ENCODE assay signal across 6 cellular contexts in the genomic region with DNA sequence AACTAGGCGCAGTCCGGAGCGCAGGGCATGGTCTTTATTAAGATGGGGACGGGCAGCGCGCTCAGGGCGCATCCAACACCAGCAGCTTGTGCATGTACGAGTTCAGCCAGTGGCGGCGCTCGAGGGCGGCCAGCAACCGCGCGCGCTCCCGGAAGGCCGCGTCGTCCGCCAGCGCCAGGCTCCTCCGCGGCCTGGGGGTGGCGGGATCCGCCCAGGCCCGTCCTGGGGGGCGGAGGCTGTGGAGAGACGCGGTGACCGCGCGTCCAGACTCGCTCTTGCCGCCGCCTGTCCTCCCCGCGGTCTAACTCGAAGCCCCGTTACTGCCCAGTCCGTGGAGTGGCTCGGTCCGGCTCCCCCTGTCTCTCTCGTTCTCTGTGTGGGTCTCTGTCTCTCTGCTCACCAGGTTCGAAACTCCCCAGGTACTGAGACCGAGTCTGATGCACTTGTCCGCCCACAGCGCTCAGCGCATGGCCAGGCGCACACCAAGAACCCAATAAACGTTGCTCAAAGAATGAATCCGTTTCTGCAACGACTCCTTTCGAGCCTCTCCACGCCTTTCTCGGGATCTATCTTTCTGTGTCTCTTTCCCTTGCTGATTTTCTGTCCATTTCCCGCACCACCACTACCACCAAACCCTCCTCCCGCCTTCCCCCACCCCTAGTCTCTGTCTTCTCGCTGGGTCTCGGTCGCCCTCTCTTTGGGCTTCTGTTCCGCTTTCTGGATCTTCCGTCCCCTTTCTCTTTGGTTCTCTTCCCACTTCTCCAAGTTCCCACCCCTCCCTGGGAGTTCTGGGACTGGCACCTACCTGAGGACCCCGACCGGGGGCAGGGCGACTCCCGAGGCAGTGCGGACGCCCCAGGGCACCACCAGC.
DNase-seq lines count a peak whose midpoint lies in the region.

No MANE protein-coding gene starts in this region.

- DNase-seq in NCI-H187 (lab: John Stamatoyannopoulos, UW): peak; percentile 43 to 46
- DNase-seq in NCI-H187 treated with DMSO at 0.1 percent for 48 hours (lab: John Stamatoyannopoulos, UW): no peak
- DNase-seq in activated T-cell treated with anti-CD3 and anti-CD28 coated beads, Interleukin-2, amount 50 U/mL, for 48 hours: peak; percentile 63 to 74
- peak; percentile 74 for DNase-seq in left kidney (ENCODE audit: low read depth, low spot score)
- DNase-seq in putamen (ENCODE audit: low spot score): no peak
- no peak for DNase-seq in HK-2 (ENCODE audit: unreplicated experiment)

Comparison
In these comparisons a context has a peak if more than half of its experiments do, and no peak if none do; other contexts are left out.
1. DNase-seq: peak in NCI-H187 (2 of 2), activated T-cell treated with anti-CD3 and anti-CD28 coated beads, Interleukin-2, amount 50 U/mL, for 48 hours (2 of 2) and left kidney (single experiment); none in NCI-H187 treated with DMSO at 0.1 percent for 48 hours (single experiment), putamen (single experiment) and HK-2 (single experiment).